Comparison of ENCODE assay signal across 1 cellular context in genomic region chr6:9795880-9796279, GRCh38.
TF ChIP-seq lines count a peak whose summit lies in the region.

No MANE protein-coding gene starts in this region.

TF ChIP-seq in GM23338, 12 proteins besides CTCF, POLR2A, EP300 and RAD21 (continued from another document):
- TF ChIP-seq ZNF462 (CRISPR knock-in tag; IDR thresholded peaks at IDR 0.05) = no peak
TF ChIP-seq in GM23338: peak in this region for 0.
